1 cellular context compared by ENCODE assay signal in the genomic region with DNA sequence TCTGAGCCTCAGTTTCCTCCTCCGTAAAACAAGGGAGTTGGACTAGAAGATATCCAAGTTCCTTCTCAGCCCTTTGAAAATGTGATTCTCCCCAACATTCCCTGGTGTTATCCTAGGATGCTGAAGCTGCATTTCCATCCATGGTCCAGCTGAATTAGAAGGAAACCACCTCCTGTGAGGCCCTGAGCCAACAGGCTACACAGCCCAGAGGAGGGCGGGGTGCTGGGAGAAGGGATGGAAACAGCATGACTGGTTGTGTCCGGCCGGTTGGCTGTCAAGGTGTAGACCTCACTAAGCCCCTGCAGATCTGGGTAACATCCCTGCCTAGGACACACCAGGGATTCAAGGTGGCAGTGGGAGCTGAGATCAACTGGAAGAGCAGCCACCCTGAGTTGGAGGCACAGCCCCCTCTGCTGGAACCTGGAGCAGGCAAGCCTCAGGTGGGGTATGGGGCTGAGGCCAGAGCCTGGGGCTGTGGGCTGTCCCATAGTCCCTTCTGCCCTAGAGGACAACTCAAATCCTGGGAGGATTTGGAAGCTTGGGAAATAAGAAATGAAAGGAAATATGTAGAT.
TF ChIP-seq lines count a peak whose summit lies in the region.

No MANE protein-coding gene starts in this region.

TF ChIP-seq in GM12878, 131 proteins besides CTCF, POLR2A, EP300 and RAD21:
- TF ChIP-seq ZSCAN29 (IDR thresholded peaks at IDR 0.05) = no peak
TF ChIP-seq in GM12878: peak in this region for 0.
